ENCODE assay signal across 18 cellular contexts in genomic region chr5:18811616-18812015, GRCh38.
"Had no signal": no experiment of that assay in that cellular context is flagged by ENCODE, and none has a peak within 500 bp of the region (broad histone marks: within the 10 kb centered on the region; RNA-seq: fewer than 3 reads in every experiment).

No MANE protein-coding gene starts in this region.

- H3K27ac ChIP-seq: gastrocnemius medialis, left ventricle myocardium inferior, tibial nerve had no signal

- H3K27me3 Mint-ChIP-seq: activated CD4-positive, alpha-beta memory T cell treated with anti-CD3 and anti-CD28 coated beads, Interleukin-2, amount 10 ng/mL, durations not matched to agents 7 days and 5 days had no signal

- H3K36me3 ChIP-seq: gastrocnemius medialis, left ventricle myocardium inferior, tibial nerve had no signal

- H3K9me3 Mint-ChIP-seq: activated CD4-positive, alpha-beta memory T cell treated with anti-CD3 and anti-CD28 coated beads, Interleukin-2, amount 10 ng/mL, durations not matched to agents 7 days and 5 days; activated naive CD8-positive, alpha-beta T cell treated with anti-CD3 and anti-CD28 coated beads, Interleukin-2, amount 10 ng/mL, durations not matched to agents 7 days and 5 days; memory B cell; nephron progenitor cell; stimulated activated effector memory CD8-positive, alpha-beta T cell treated with anti-CD3 and anti-CD28 coated beads, Interleukin-12 subunit alpha, Interleukin-12 subunit beta, amount 100 ng/mL, for 72 hours had no signal

- H3K9me3 ChIP-seq: gastrocnemius medialis, left ventricle myocardium inferior, tibial nerve had no signal

- H3K4me1 ChIP-seq: gastrocnemius medialis, left ventricle myocardium inferior, tibial nerve had no signal

- FAIRE-seq: keratinocyte, small intestine had no signal

- H3K36me3 Mint-ChIP-seq: activated naive CD8-positive, alpha-beta T cell treated with anti-CD3 and anti-CD28 coated beads, Interleukin-2, amount 10 ng/mL, durations not matched to agents 7 days and 5 days; memory B cell; stimulated activated effector memory CD8-positive, alpha-beta T cell treated with anti-CD3 and anti-CD28 coated beads, Interleukin-12 subunit alpha, Interleukin-12 subunit beta, amount 100 ng/mL, for 72 hours had no signal

- ATAC-seq: gastrocnemius medialis; right cardiac atrium; stimulated activated effector memory CD8-positive, alpha-beta T cell treated with anti-CD3 and anti-CD28 coated beads, Interleukin-12 subunit alpha, Interleukin-12 subunit beta, amount 100 ng/mL, for 72 hours had no signal

- H3K4me1 Mint-ChIP-seq: activated CD4-positive, alpha-beta memory T cell treated with anti-CD3 and anti-CD28 coated beads, Interleukin-2, amount 10 ng/mL, durations not matched to agents 7 days and 5 days; activated naive CD8-positive, alpha-beta T cell treated with anti-CD3 and anti-CD28 coated beads, Interleukin-2, amount 10 ng/mL, durations not matched to agents 7 days and 5 days; nephron progenitor cell; stimulated activated effector memory CD8-positive, alpha-beta T cell treated with anti-CD3 and anti-CD28 coated beads, Interleukin-12 subunit alpha, Interleukin-12 subunit beta, amount 100 ng/mL, for 72 hours had no signal

- DNase-seq: activated CD4-positive, alpha-beta memory T cell treated with anti-CD3 and anti-CD28 coated beads, Interleukin-2, amount 10 ng/mL, durations not matched to agents 7 days and 5 days; activated CD4-positive, alpha-beta T cell treated with anti-CD3 and anti-CD28 coated beads for 1 hour; activated gamma-delta T cell; activated naive CD8-positive, alpha-beta T cell treated with anti-CD3 and anti-CD28 coated beads, Interleukin-2, amount 10 ng/mL, durations not matched to agents 7 days and 5 days; activated T-cell treated with anti-CD3 and anti-CD28 coated beads, Interleukin-2, amount 50 U/mL, for 48 hours; aorta; cortex of kidney; effector memory CD4-positive, alpha-beta T cell; gastrocnemius medialis; left ventricle myocardium inferior; nephron progenitor cell; right cardiac atrium; small intestine; T-helper 9 cell had no signal

- H3K4me3 Mint-ChIP-seq: activated CD4-positive, alpha-beta memory T cell treated with anti-CD3 and anti-CD28 coated beads, Interleukin-2, amount 10 ng/mL, durations not matched to agents 7 days and 5 days; activated naive CD8-positive, alpha-beta T cell treated with anti-CD3 and anti-CD28 coated beads, Interleukin-2, amount 10 ng/mL, durations not matched to agents 7 days and 5 days; memory B cell; nephron progenitor cell; stimulated activated effector memory CD8-positive, alpha-beta T cell treated with anti-CD3 and anti-CD28 coated beads, Interleukin-12 subunit alpha, Interleukin-12 subunit beta, amount 100 ng/mL, for 72 hours had no signal

- H3K4me3 ChIP-seq: gastrocnemius medialis, left ventricle myocardium inferior, tibial nerve had no signal

- H3K27ac Mint-ChIP-seq: activated CD4-positive, alpha-beta memory T cell treated with anti-CD3 and anti-CD28 coated beads, Interleukin-2, amount 10 ng/mL, durations not matched to agents 7 days and 5 days; activated naive CD8-positive, alpha-beta T cell treated with anti-CD3 and anti-CD28 coated beads, Interleukin-2, amount 10 ng/mL, durations not matched to agents 7 days and 5 days; memory B cell; nephron progenitor cell; stimulated activated effector memory CD8-positive, alpha-beta T cell treated with anti-CD3 and anti-CD28 coated beads, Interleukin-12 subunit alpha, Interleukin-12 subunit beta, amount 100 ng/mL, for 72 hours had no signal

- H3K27me3 ChIP-seq: gastrocnemius medialis, tibial nerve had no signal
